35 cellular contexts compared by ENCODE assay signal in genomic region chr4:130714006-130714405, GRCh38.
A peak's percentile ranks its signal among the peaks of the same experiment; 100 is the strongest.
DNase-seq lines count a peak whose midpoint lies in the region; ATAC-seq, FAIRE-seq and TF ChIP-seq lines count a peak whose summit lies in the region.
"Had no signal": no experiment of that assay in that cellular context is flagged by ENCODE, and none has a peak within 500 bp of the region (broad histone marks: within the 10 kb centered on the region; RNA-seq: fewer than 3 reads in every experiment).

No MANE protein-coding gene starts in this region.

- no peak overlapping the region for H3K4me3 Mint-ChIP-seq in nephron
- H3K4me3 Mint-ChIP-seq: B cell; CD14-positive monocyte; CD4-positive, alpha-beta memory T cell; CD4-positive, alpha-beta T cell; CD4-positive, CD25-positive, alpha-beta regulatory T cell; CD8-positive, alpha-beta memory T cell; CD8-positive, alpha-beta T cell had no signal

- no peaks in the 10 kb centered on the region for H3K9me1 ChIP-seq in K562 (ENCODE audit: control insufficient read depth, insufficient read depth, low read length)

- H3K27me3 ChIP-seq in HepG2 (ENCODE audit: control insufficient read depth in 1 of 2, insufficient read depth in 2 of 2, low read length in 2 of 2) (no peaks in the 10 kb centered on the region), right lobe of liver (no peaks in the 10 kb centered on the region), K562 (ENCODE audit: control insufficient read depth in 2 of 2, insufficient read depth in 2 of 2, low read length in 2 of 2) (no peaks in the 10 kb centered on the region)
- H3K27me3 ChIP-seq: BE2C; BLaER1; BLaER1 treated with 17β-estradiol and CSF1 and Interleukin-3, amounts not matched to agents 10 nM and 100 nM had no signal

- no peaks in the 10 kb centered on the region for H3K4me1 Mint-ChIP-seq in nephron
- H3K4me1 Mint-ChIP-seq: B cell; CD14-positive monocyte; CD4-positive, alpha-beta memory T cell; CD4-positive, CD25-positive, alpha-beta regulatory T cell; CD8-positive, alpha-beta memory T cell had no signal

- CTCF ChIA-PET in HepG2 (lab: Yijun Ruan, JAX; ENCODE audit: low intra/inter-chr PET ratio, low total read pairs): no interaction called here
- CTCF ChIA-PET in K562 (lab: Yijun Ruan, JAX; ENCODE audit: low intra/inter-chr PET ratio): no interaction called here

- TF ChIP-seq POLR2A in HepG2 (IDR thresholded peaks at IDR 0.05; ENCODE audit: insufficient read depth in 1 of 2, low read depth in 2 of 2, low read length in 2 of 2) (no peak), right lobe of liver (IDR thresholded peaks at IDR 0.05) (no peak), K562 (conservative IDR thresholded peaks at IDR 0.05) (no peak)

- TF ChIP-seq CTCF in HepG2 (CRISPR knock-in tag; IDR thresholded peaks at IDR 0.05) (no peak), right lobe of liver (IDR thresholded peaks at IDR 0.05) (no peak), K562 (IDR thresholded peaks at IDR 0.05 in 2 of 3, conservative IDR thresholded peaks at IDR 0.05 in 1 of 3; ENCODE audit: insufficient read depth in 2 of 3, low read depth in 1 of 3, low read length in 3 of 3) (no peak), nephron (IDR thresholded peaks at IDR 0.05; ENCODE audit: unreplicated experiment in 3 of 3) (no peak)

- H3K4me2 ChIP-seq in HepG2 (ENCODE audit: low read depth, low read length) (no peak overlapping the region), K562 (ENCODE audit: insufficient read depth, low read length) (no peak overlapping the region)
- H3K4me2 ChIP-seq: A549; BLaER1; BLaER1 treated with 17β-estradiol and CSF1 and Interleukin-3, amounts not matched to agents 10 nM and 100 nM had no signal

- TF ChIP-seq EP300 in HepG2 (IDR thresholded peaks at IDR 0.05; ENCODE audit: low read depth in 2 of 2, low read length in 2 of 2): no peak
- TF ChIP-seq EP300 in HepG2 (CRISPR knock-in tag; IDR thresholded peaks at IDR 0.05; ENCODE audit: borderline replicate concordance): no peak
- no peak for TF ChIP-seq EP300 in K562 (IDR thresholded peaks at IDR 0.05; ENCODE audit: low read length)

- H3K27ac ChIP-seq in HepG2 (ENCODE audit: extremely low read length, insufficient read depth, low read length) (no peak overlapping the region), right lobe of liver (no peak overlapping the region), K562 (ENCODE audit: extremely low read depth, low read depth, low read length) (no peak overlapping the region)
- H3K27ac ChIP-seq: 22Rv1; A549; BLaER1; BLaER1 treated with 17β-estradiol and CSF1 and Interleukin-3, amounts not matched to agents 10 nM and 100 nM; C4-2B had no signal

- H3K9ac ChIP-seq in HepG2 (ENCODE audit: insufficient read depth, low read depth, low read length) (no peak overlapping the region), K562 (ENCODE audit: insufficient read depth in 1 of 2, low read depth in 2 of 2, low read length in 2 of 2) (no peak overlapping the region)
- H3K9ac ChIP-seq: BLaER1; BLaER1 treated with 17β-estradiol and CSF1 and Interleukin-3, amounts not matched to agents 10 nM and 100 nM had no signal

- H3K79me2 ChIP-seq in HepG2 (ENCODE audit: insufficient read depth, low read length): no peaks in the 10 kb centered on the region
- no peaks in the 10 kb centered on the region for H3K79me2 ChIP-seq in K562 (ENCODE audit: control insufficient read depth, insufficient read depth, low read length)

- BruUV-seq in HepG2 (replicated peaks; lab: Mats Ljungman, UMichigan): no TSS peak
- BruUV-seq in K562 (replicated peaks; lab: Mats Ljungman, UMichigan): no TSS peak

- H3K36me3 Mint-ChIP-seq in nephron (ENCODE audit: low read depth): no peaks in the 10 kb centered on the region
- H3K36me3 Mint-ChIP-seq: CD14-positive monocyte; CD4-positive, alpha-beta memory T cell; CD4-positive, CD25-positive, alpha-beta regulatory T cell; CD8-positive, alpha-beta memory T cell; CD8-positive, alpha-beta T cell had no signal

- H3K27ac Mint-ChIP-seq in nephron: peak overlapping the region in 2 of 3 experiments; percentile 47 to 55
- H3K27ac Mint-ChIP-seq: B cell; CD14-positive monocyte; CD4-positive, alpha-beta memory T cell; CD4-positive, alpha-beta T cell; CD4-positive, CD25-positive, alpha-beta regulatory T cell; CD8-positive, alpha-beta memory T cell; CD8-positive, alpha-beta T cell had no signal

- in situ Hi-C loops in HepG2 (cut with HindIII; ENCODE audit: extremely low pct_ligation_motif_present, low pct_unique_long_range_greater_than_20kb) (no loop called here), K562 (cut with MboI) (no loop called here)

- no peaks in the 10 kb centered on the region for H3K4me1 ChIP-seq in HepG2 (ENCODE audit: insufficient read depth, low read length)
- H3K4me1 ChIP-seq in right lobe of liver: no peaks in the 10 kb centered on the region
- no peaks in the 10 kb centered on the region for H3K4me1 ChIP-seq in K562 (replicated peaks in 1 of 2; ENCODE audit: control insufficient read depth in 2 of 2, insufficient read depth in 2 of 2, low read length in 2 of 2)
- H3K4me1 ChIP-seq: A549; BE2C; BLaER1; BLaER1 treated with 17β-estradiol and CSF1 and Interleukin-3, amounts not matched to agents 10 nM and 100 nM; Caco-2 had no signal

- no peak overlapping the region for H2AFZ ChIP-seq in HepG2 (ENCODE audit: low read length)
- no peak overlapping the region for H2AFZ ChIP-seq in K562 (ENCODE audit: low read depth, low read length)

- no peak for DNase-seq in HepG2 (ENCODE audit: low spot score)
- no peak for DNase-seq in right lobe of liver
- no peak for DNase-seq in K562 (ENCODE audit: extremely low read depth in 1 of 4, low spot score in 3 of 4)
- DNase-seq: 8988T; ACHN; AML-193; BE2C; C1 segment of cervical spinal cord; Caco-2; Calu3; CD4-positive, alpha-beta memory T cell; CD4-positive, alpha-beta T cell; CD4-positive, CD25-positive, alpha-beta regulatory T cell; CD8-positive, alpha-beta memory T cell; CD8-positive, alpha-beta T cell; COR-L47; DMS 273 treated with DMSO at 0.1 percent for 48 hours; DMS153; DMS53; DMS79; DMS79 treated with DMSO at 0.1 percent for 48 hours; DND-41; EL had no signal

- 0% methylated on average over 1 of the region's 1 CpG for WGBS in HepG2 (ENCODE audit: low lambda C conversion rate)
- WGBS in right lobe of liver (ENCODE audit: insufficient coverage, low coverage, low lambda C conversion rate, missing lambda C conversion rate): 29% methylated on average over 1 of the region's 1 CpG
- WGBS in K562 (ENCODE audit: insufficient coverage, low coverage, missing lambda C conversion rate): no CpG with 5 or more reads among the region's 1 CpG

- H3K36me3 ChIP-seq in HepG2 (replicated peaks in 1 of 2; ENCODE audit: control insufficient read depth in 1 of 2, insufficient read depth in 2 of 2, low read length in 2 of 2) (no peaks in the 10 kb centered on the region), right lobe of liver (no peaks in the 10 kb centered on the region), K562 (ENCODE audit: control insufficient read depth, insufficient read depth, low read length) (no peaks in the 10 kb centered on the region)
- H3K36me3 ChIP-seq: BE2C; BLaER1; BLaER1 treated with 17β-estradiol and CSF1 and Interleukin-3, amounts not matched to agents 10 nM and 100 nM had no signal

- H4K20me1 ChIP-seq in HepG2 (ENCODE audit: insufficient read depth, low read length) (no peaks in the 10 kb centered on the region), K562 (replicated peaks; ENCODE audit: control insufficient read depth, insufficient read depth, low read length) (no peaks in the 10 kb centered on the region)
- H4K20me1 ChIP-seq: BLaER1; BLaER1 treated with 17β-estradiol and CSF1 and Interleukin-3, amounts not matched to agents 10 nM and 100 nM had no signal

- H3K9me3 ChIP-seq in HepG2 (ENCODE audit: low read length): no peaks in the 10 kb centered on the region
- no peaks in the 10 kb centered on the region for H3K9me3 ChIP-seq in right lobe of liver
- H3K9me3 ChIP-seq in K562 (replicated peaks; ENCODE audit: control insufficient read depth, insufficient read depth, low read depth, low read length): no peaks in the 10 kb centered on the region
- H3K9me3 ChIP-seq: A549; BE2C; BLaER1; BLaER1 treated with 17β-estradiol and CSF1 and Interleukin-3, amounts not matched to agents 10 nM and 100 nM; Caco-2 had no signal

- ATAC-seq in HepG2 (no peak), right lobe of liver (no peak), K562 (no peak), GM19452 (IDR thresholded peaks at IDR 0.05; ENCODE audit: unreplicated experiment) (no peak), GM19397 (IDR thresholded peaks at IDR 0.05; ENCODE audit: unreplicated experiment) (no peak)
- ATAC-seq: A549; CD8-positive, alpha-beta T cell had no signal

- FAIRE-seq in HepG2 (lab: Jason Lieb, UNC) (no peak), K562 (lab: Jason Lieb, UNC) (no peak)
- FAIRE-seq: A204.1, A549, D721Med had no signal

- no peaks in the 10 kb centered on the region for H3K27me3 Mint-ChIP-seq in nephron (ENCODE audit: low read depth)
- H3K27me3 Mint-ChIP-seq: B cell; CD4-positive, alpha-beta memory T cell; CD4-positive, alpha-beta T cell; CD4-positive, CD25-positive, alpha-beta regulatory T cell; CD8-positive, alpha-beta memory T cell had no signal

- intact Hi-C loops in HepG2 (cut with micrococcal nuclease; ENCODE audit: unreplicated experiment): no loop called here
- intact Hi-C loops in right lobe of liver (cut with DNase I): no loop called here
- intact Hi-C loops in K562 (cut with micrococcal nuclease): no loop called here

- TF ChIP-seq RAD21 in HepG2 (CRISPR knock-in tag; IDR thresholded peaks at IDR 0.05): no peak
- no peak for TF ChIP-seq RAD21 in K562 (CRISPR knock-in tag; conservative IDR thresholded peaks at IDR 0.05 in 1 of 2, IDR thresholded peaks at IDR 0.05 in 1 of 2)

- H3K4me3 ChIP-seq in HepG2 (replicated peaks in 1 of 3; ENCODE audit: insufficient read depth in 1 of 3, low read depth in 2 of 3, low read length in 3 of 3) (no peak overlapping the region), right lobe of liver (no peak overlapping the region), K562 (no peak overlapping the region)
- H3K4me3 ChIP-seq: A549; BLaER1; BLaER1 treated with 17β-estradiol and CSF1 and Interleukin-3, amounts not matched to agents 10 nM and 100 nM had no signal

- POLR2A ChIA-PET in HepG2 (lab: Yijun Ruan, JAX) (no interaction called here), K562 (lab: Yijun Ruan, JAX) (no interaction called here)

- peaks cover 9% of the 10 kb centered on the region for H3K9me3 Mint-ChIP-seq in nephron

TF ChIP-seq in HepG2, 621 proteins besides CTCF, POLR2A, EP300 and RAD21:
- TF ChIP-seq HNRNPK (IDR thresholded peaks at IDR 0.05; ENCODE audit: low read depth, low read length, poor library complexity, severe bottlenecking) (peak; percentile 67), ZNF468 (CRISPR knock-in tag; IDR thresholded peaks at IDR 0.05) (no peak)

TF ChIP-seq in K562, 482 proteins besides CTCF, POLR2A, EP300 and RAD21:
- TF ChIP-seq ZNF445 (CRISPR knock-in tag; IDR thresholded peaks at IDR 0.05; ENCODE audit: low read depth) (no peak), HNRNPK (IDR thresholded peaks at IDR 0.05; ENCODE audit: low read depth, low read length, poor library complexity, severe bottlenecking) (peak; percentile 67)

Comparison
In these comparisons a context has a peak if more than half of its experiments do, and no peak if none do; other contexts are left out.
1. Of the 241 proteins assayed by ChIP-seq in both HepG2 and K562: peak only in HepG2: none; only in K562: none; in both: HNRNPK; in neither: 240.